ENCODE assay signal across 1 cellular context in genomic region chr4:139557506-139558110, GRCh38.
TF ChIP-seq lines count a peak whose summit lies in the region.

No MANE protein-coding gene starts in this region.

TF ChIP-seq in GM23338, 12 proteins besides CTCF, POLR2A, EP300 and RAD21 (continued from another document):
- TF ChIP-seq, protein P1, sequence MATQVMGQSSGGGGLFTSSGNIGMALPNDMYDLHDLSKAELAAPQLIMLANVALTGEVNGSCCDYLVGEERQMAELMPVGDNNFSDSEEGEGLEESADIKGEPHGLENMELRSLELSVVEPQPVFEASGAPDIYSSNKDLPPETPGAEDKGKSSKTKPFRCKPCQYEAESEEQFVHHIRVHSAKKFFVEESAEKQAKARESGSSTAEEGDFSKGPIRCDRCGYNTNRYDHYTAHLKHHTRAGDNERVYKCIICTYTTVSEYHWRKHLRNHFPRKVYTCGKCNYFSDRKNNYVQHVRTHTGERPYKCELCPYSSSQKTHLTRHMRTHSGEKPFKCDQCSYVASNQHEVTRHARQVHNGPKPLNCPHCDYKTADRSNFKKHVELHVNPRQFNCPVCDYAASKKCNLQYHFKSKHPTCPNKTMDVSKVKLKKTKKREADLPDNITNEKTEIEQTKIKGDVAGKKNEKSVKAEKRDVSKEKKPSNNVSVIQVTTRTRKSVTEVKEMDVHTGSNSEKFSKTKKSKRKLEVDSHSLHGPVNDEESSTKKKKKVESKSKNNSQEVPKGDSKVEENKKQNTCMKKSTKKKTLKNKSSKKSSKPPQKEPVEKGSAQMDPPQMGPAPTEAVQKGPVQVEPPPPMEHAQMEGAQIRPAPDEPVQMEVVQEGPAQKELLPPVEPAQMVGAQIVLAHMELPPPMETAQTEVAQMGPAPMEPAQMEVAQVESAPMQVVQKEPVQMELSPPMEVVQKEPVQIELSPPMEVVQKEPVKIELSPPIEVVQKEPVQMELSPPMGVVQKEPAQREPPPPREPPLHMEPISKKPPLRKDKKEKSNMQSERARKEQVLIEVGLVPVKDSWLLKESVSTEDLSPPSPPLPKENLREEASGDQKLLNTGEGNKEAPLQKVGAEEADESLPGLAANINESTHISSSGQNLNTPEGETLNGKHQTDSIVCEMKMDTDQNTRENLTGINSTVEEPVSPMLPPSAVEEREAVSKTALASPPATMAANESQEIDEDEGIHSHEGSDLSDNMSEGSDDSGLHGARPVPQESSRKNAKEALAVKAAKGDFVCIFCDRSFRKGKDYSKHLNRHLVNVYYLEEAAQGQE (IDR thresholded peaks at IDR 0.05; ENCODE audit: unreplicated experiment), result no peak
- TF ChIP-seq EZH2 (IDR thresholded peaks at IDR 0.05; ENCODE audit: low read depth, unreplicated experiment) (no peak), JUNB (IDR thresholded peaks at IDR 0.05; ENCODE audit: unreplicated experiment) (no peak), EZH2phosphoT487 (IDR thresholded peaks at IDR 0.05; ENCODE audit: unreplicated experiment) (no peak)
